Comparison of ENCODE assay signal across 1 cellular context in the genomic region with DNA sequence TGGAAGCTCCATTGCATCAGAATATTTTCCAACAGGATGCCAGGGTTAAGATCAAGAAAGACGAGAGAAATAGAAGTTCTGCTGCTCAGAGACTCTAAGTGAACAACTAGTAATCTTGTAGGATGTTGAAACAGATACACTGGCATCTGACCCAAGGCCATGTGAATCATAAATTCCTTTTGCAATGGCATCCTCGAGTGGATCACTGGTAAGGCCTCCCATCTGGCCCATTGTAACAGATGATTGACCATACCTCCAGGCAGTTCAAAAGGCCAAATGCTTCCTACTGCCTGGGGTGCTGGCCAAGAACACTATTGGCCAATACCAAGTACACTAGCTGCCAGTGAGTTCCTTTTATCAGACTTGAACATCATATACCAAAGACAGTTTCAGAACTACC.
TF ChIP-seq lines count a peak whose summit lies in the region.

No MANE protein-coding gene starts in this region.

TF ChIP-seq in HepG2, 621 proteins besides CTCF, POLR2A, EP300 and RAD21:
- TF ChIP-seq HNF4A (CRISPR knock-in tag; IDR thresholded peaks at IDR 0.05) (peak; percentile 24; the same call in 1 of the 2 replicates), ZNF547 (CRISPR knock-in tag; IDR thresholded peaks at IDR 0.05) (no peak), EHMT2 (IDR thresholded peaks at IDR 0.05; ENCODE audit: borderline replicate concordance, low read depth, low read length) (peak; percentile 25; the same call in 1 of the 2 replicates), ZMAT5 (CRISPR knock-in tag; IDR thresholded peaks at IDR 0.05; ENCODE audit: borderline replicate concordance, low read depth) (no peak), NR2F1 (CRISPR knock-in tag; IDR thresholded peaks at IDR 0.05) (0 out of 4 replicates have a peak, but pooled peaks of 1 of the 2 experiments have one; percentile 32), ZNF644 (CRISPR knock-in tag; IDR thresholded peaks at IDR 0.05; ENCODE audit: low read depth) (peak; percentile 56; the same call in 1 of the 2 replicates), NAIF1 (CRISPR knock-in tag; IDR thresholded peaks at IDR 0.05; ENCODE audit: borderline replicate concordance) (no peak), CEBPB (IDR thresholded peaks at IDR 0.05; ENCODE audit: borderline replicate concordance, low read depth, low read length) (peak; percentile 41; the same call in 1 of the 2 replicates), HMG20B (CRISPR knock-in tag; conservative IDR thresholded peaks at IDR 0.05) (no peak), MIER3 (CRISPR knock-in tag; IDR thresholded peaks at IDR 0.05; ENCODE audit: borderline replicate concordance) (no peak), FOSL2 (CRISPR knock-in tag; IDR thresholded peaks at IDR 0.05) (peak; percentile 62), ZBTB8A (CRISPR knock-in tag; IDR thresholded peaks at IDR 0.05; ENCODE audit: borderline replicate concordance, low read depth) (no peak), CENPT (CRISPR knock-in tag; IDR thresholded peaks at IDR 0.05; ENCODE audit: low read depth) (no peak), KIAA2018 (CRISPR knock-in tag; IDR thresholded peaks at IDR 0.05; ENCODE audit: borderline replicate concordance) (no peak)
- TF ChIP-seq, protein P1, sequence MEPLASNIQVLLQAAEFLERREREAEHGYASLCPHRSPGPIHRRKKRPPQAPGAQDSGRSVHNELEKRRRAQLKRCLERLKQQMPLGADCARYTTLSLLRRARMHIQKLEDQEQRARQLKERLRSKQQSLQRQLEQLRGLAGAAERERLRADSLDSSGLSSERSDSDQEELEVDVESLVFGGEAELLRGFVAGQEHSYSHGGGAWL (CRISPR knock-in tag; IDR thresholded peaks at IDR 0.05), result no peak
- TF ChIP-seq, protein P2, sequence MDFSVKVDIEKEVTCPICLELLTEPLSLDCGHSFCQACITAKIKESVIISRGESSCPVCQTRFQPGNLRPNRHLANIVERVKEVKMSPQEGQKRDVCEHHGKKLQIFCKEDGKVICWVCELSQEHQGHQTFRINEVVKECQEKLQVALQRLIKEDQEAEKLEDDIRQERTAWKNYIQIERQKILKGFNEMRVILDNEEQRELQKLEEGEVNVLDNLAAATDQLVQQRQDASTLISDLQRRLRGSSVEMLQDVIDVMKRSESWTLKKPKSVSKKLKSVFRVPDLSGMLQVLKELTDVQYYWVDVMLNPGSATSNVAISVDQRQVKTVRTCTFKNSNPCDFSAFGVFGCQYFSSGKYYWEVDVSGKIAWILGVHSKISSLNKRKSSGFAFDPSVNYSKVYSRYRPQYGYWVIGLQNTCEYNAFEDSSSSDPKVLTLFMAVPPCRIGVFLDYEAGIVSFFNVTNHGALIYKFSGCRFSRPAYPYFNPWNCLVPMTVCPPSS (IDR thresholded peaks at IDR 0.05), result no peak
